Comparison of ENCODE assay signal across 1 cellular context in the genomic region with DNA sequence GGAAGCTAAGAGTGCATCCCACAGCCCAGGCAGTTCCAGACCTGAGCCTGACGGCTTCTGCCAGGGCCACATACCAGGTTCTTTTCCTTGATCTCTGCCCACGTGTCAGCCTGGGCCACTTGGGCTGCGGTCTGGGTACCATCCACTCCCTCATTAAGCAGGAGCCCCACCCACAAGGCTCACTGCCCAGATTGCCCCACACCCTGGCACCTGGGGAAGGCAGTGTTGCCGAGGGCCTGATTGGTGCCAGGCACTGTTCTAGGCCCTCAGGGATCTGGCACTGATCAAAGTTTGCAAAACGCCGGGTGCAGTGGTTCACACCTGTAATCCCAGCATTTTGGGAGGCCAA.
TF ChIP-seq lines count a peak whose summit lies in the region.

No MANE protein-coding gene starts in this region.

TF ChIP-seq in K562, 482 proteins besides CTCF, POLR2A, EP300 and RAD21:
- TF ChIP-seq POLR2G (IDR thresholded peaks at IDR 0.05; ENCODE audit: low read depth, low read length) (peak; percentile 6; the same call in 1 of the 2 replicates), HSF4 (CRISPR knock-in tag; IDR thresholded peaks at IDR 0.05; ENCODE audit: borderline replicate concordance) (no peak)
- TF ChIP-seq, protein P1, sequence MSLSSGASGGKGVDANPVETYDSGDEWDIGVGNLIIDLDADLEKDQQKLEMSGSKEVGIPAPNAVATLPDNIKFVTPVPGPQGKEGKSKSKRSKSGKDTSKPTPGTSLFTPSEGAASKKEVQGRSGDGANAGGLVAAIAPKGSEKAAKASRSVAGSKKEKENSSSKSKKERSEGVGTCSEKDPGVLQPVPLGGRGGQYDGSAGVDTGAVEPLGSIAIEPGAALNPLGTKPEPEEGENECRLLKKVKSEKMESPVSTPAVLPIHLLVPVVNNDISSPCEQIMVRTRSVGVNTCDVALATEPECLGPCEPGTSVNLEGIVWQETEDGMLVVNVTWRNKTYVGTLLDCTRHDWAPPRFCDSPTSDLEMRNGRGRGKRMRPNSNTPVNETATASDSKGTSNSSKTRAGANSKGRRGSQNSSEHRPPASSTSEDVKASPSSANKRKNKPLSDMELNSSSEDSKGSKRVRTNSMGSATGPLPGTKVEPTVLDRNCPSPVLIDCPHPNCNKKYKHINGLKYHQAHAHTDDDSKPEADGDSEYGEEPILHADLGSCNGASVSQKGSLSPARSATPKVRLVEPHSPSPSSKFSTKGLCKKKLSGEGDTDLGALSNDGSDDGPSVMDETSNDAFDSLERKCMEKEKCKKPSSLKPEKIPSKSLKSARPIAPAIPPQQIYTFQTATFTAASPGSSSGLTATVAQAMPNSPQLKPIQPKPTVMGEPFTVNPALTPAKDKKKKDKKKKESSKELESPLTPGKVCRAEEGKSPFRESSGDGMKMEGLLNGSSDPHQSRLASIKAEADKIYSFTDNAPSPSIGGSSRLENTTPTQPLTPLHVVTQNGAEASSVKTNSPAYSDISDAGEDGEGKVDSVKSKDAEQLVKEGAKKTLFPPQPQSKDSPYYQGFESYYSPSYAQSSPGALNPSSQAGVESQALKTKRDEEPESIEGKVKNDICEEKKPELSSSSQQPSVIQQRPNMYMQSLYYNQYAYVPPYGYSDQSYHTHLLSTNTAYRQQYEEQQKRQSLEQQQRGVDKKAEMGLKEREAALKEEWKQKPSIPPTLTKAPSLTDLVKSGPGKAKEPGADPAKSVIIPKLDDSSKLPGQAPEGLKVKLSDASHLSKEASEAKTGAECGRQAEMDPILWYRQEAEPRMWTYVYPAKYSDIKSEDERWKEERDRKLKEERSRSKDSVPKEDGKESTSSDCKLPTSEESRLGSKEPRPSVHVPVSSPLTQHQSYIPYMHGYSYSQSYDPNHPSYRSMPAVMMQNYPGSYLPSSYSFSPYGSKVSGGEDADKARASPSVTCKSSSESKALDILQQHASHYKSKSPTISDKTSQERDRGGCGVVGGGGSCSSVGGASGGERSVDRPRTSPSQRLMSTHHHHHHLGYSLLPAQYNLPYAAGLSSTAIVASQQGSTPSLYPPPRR (CRISPR knock-in tag; IDR thresholded peaks at IDR 0.05; ENCODE audit: borderline replicate concordance), result 0 out of 2 replicates have a peak, but pooled peaks have one; percentile 1
